9 cellular contexts compared by ENCODE assay signal in genomic region chr1:231404318-231404717, GRCh38.
"Had no signal": no experiment of that assay in that cellular context is flagged by ENCODE, and none has a peak within 500 bp of the region (broad histone marks: within the 10 kb centered on the region; RNA-seq: fewer than 3 reads in every experiment).

No MANE protein-coding gene starts in this region.

- FAIRE-seq: H1, H54 had no signal

- H3K9ac ChIP-seq: KMS-11 had no signal

- H3K4me2 ChIP-seq: GM23338, KMS-11 had no signal

- DNase-seq: H9, IMR-90, KBM-7 had no signal

- H3K4me3 ChIP-seq: GM23338 had no signal

- H3K27ac ChIP-seq: HL-60, KMS-11 had no signal

- ATAC-seq: GM23338, HCT116 had no signal

- H2AFZ ChIP-seq: GM23338 had no signal
